ENCODE assay signal across 19 cellular contexts in genomic region chr14:105331575-105332351, GRCh38. TPM values are rescaled to one million over a fixed set of nuclear protein-coding genes. Genes with fewer than 3 reads are reported as not detected.
A peak's percentile ranks its signal among the peaks of the same experiment; 100 is the strongest.
DNase-seq lines count a peak whose midpoint lies in the region; ATAC-seq and TF ChIP-seq lines count a peak whose summit lies in the region.
"Had no signal": no experiment of that assay in that cellular context is flagged by ENCODE, and none has a peak within 500 bp of the region (broad histone marks: within the 10 kb centered on the region; RNA-seq: fewer than 3 reads in every experiment).

No MANE protein-coding gene starts in this region.

- POLR2A ChIA-PET in WTC11 (lab: Charles Lee) = no interaction called here
- POLR2A ChIA-PET in naive thymus-derived CD8-positive, alpha-beta T cell (lab: Charles Lee) = no interaction called here

- H3K4me3 ChIP-seq in BLaER1 (peak overlapping the region; percentile 32; the same call in 1 of the 2 replicates), DND-41 (ENCODE audit: low read depth in 1 of 2, low read length in 2 of 2) (no peak overlapping the region), adrenal gland (no peak overlapping the region), gastroesophageal sphincter (no peak overlapping the region)
- H3K4me3 ChIP-seq: uterus had no signal

- intact Hi-C loops in adrenal gland (cut with DNase I) = no loop called here

- H3K36me3 ChIP-seq in BLaER1 (peaks cover 26% of the 10 kb centered on the region; the same call in 1 of the 2 replicates), DND-41 (ENCODE audit: insufficient read depth, low read length) (peaks cover 6% of the 10 kb centered on the region), adrenal gland (replicated peaks in 1 of 2) (no peaks in the 10 kb centered on the region), gastroesophageal sphincter (peaks cover 0 to 9% of the 10 kb centered on the region in 2 donors)
- H3K36me3 ChIP-seq: uterus had no signal

- H3K27ac ChIP-seq in BLaER1 (peak overlapping the region; percentile 51; the same call in 1 of the 2 replicates), DND-41 (ENCODE audit: low read length) (peak overlapping the region; percentile 16; the same call in 1 of the 2 replicates), adrenal gland (peak overlapping the region in 1 of 5 donors; percentile 77), gastroesophageal sphincter (no peak overlapping the region)

- H3K79me2 ChIP-seq in DND-41 (ENCODE audit: insufficient read depth, low read length) = peaks cover 85% of the 10 kb centered on the region

- TF ChIP-seq CTCF in DND-41 (IDR thresholded peaks at IDR 0.05; ENCODE audit: borderline replicate concordance, extremely low read depth, low read length, poor library complexity, severe bottlenecking) (no peak), WTC11 (IDR thresholded peaks at IDR 0.05) (no peak), adrenal gland (IDR thresholded peaks at IDR 0.05) (no peak), gastroesophageal sphincter (IDR thresholded peaks at IDR 0.05) (no peak)

- H3K27me3 ChIP-seq in BLaER1 (no peaks in the 10 kb centered on the region), DND-41 (ENCODE audit: insufficient read depth, low read length, poor library complexity) (no peaks in the 10 kb centered on the region), adrenal gland (no peaks in the 10 kb centered on the region), gastroesophageal sphincter (no peaks in the 10 kb centered on the region)
- H3K27me3 ChIP-seq: uterus had no signal

- CTCF ChIA-PET in WTC11 (lab: Charles Lee) = interaction anchor here (1.3 kb wide), 1 partner anchor 20 kb away, joined by 3 read pairs; no protein-coding TSS in a partner anchor

- no peak overlapping the region for H2AFZ ChIP-seq in DND-41 (ENCODE audit: low read depth, low read length)

- H3K36me3 Mint-ChIP-seq in WTC11 = peaks cover 2% of the 10 kb centered on the region; the same call in 1 of the 2 replicates
- H3K36me3 Mint-ChIP-seq in naive thymus-derived CD8-positive, alpha-beta T cell = peaks cover 0 to 8% (median 0%) of the 10 kb centered on the region in 3 donors

- no peak overlapping the region for H3K4me3 Mint-ChIP-seq in WTC11
- H3K4me3 Mint-ChIP-seq in naive thymus-derived CD8-positive, alpha-beta T cell = peak overlapping the region in 8 of 10 donors; percentile 4 to 59 (median 41)
- H3K4me3 Mint-ChIP-seq: nephron progenitor cell had no signal

- WGBS in adrenal gland, 4 donors = 82 to 89% (median 87%) methylated on average over 8 of the region's 8 CpGs
- WGBS in gastroesophageal sphincter (ENCODE audit: low coverage in 1 of 2), 2 donors = 72 to 82% methylated on average over 3 to 7 of the region's 8 CpGs

- H3K27me3 Mint-ChIP-seq in WTC11 (ENCODE audit: low read depth) = no peaks in the 10 kb centered on the region
- no peaks in the 10 kb centered on the region for H3K27me3 Mint-ChIP-seq in naive thymus-derived CD8-positive, alpha-beta T cell
- H3K27me3 Mint-ChIP-seq: progenitor cell of endocrine pancreas had no signal

- TF ChIP-seq POLR2A in adrenal gland (IDR thresholded peaks at IDR 0.05) (no peak), gastroesophageal sphincter (IDR thresholded peaks at IDR 0.05) (no peak)

- H3K9ac ChIP-seq in BLaER1 (0 out of 2 replicates have a peak overlapping the region, but pooled peaks have one; percentile 13), DND-41 (ENCODE audit: low read depth, low read length) (no peak overlapping the region)

- H3K4me1 Mint-ChIP-seq in WTC11 = peaks cover 42% of the 10 kb centered on the region
- peaks cover 16 to 45% (median 34%) of the 10 kb centered on the region in 4 donors for H3K4me1 Mint-ChIP-seq in naive thymus-derived CD8-positive, alpha-beta T cell

- H4K20me1 ChIP-seq in BLaER1 = peaks cover 100% of the 10 kb centered on the region
- H4K20me1 ChIP-seq in DND-41 (ENCODE audit: insufficient read depth, low read length) = peaks cover 91% of the 10 kb centered on the region

- H3K9me3 Mint-ChIP-seq in WTC11 = no peaks in the 10 kb centered on the region
- H3K9me3 Mint-ChIP-seq in naive thymus-derived CD8-positive, alpha-beta T cell = peaks cover 0 to 1% (median 0%) of the 10 kb centered on the region in 9 donors
- H3K9me3 Mint-ChIP-seq: activated T-helper 2 cell treated with anti-CD3 and anti-CD28 coated beads, Interferon-gamma antibody, Interleukin-2, Interleukin-4, amounts not matched to agents 10 μg/mL and 5 μg/mL and 100 μg/mL, durations not matched to agents 14 hours and 24 hours and 36 hours had no signal

- DNase-seq in DND-41 (no peak), WTC11 (ENCODE audit: low spot score) (no peak), middle frontal gyrus (ENCODE audit: extremely low spot score, low spot score) (no peak), cerebellum (ENCODE audit: low spot score) (no peak), adrenal gland (no peak)
- DNase-seq in naive thymus-derived CD8-positive, alpha-beta T cell = peak in 2 of 10 donors; percentile 33 to 35
- DNase-seq: activated CD4-positive, CD25-positive, alpha-beta regulatory T cell treated with anti-CD3 and anti-CD28 coated beads, Interleukin-2, amount 50 U/mL, for 72 hours; cortex of kidney; GDM1; mesendoderm; NCI-H187; NCI-H748 treated with DMSO at 0.1 percent for 48 hours; nephron progenitor cell; SHP77; uterus had no signal

- H3K4me1 ChIP-seq in BLaER1 = peaks cover 100% of the 10 kb centered on the region
- H3K4me1 ChIP-seq in DND-41 (ENCODE audit: insufficient read depth, low read length) = no peaks in the 10 kb centered on the region
- peaks cover 31 to 50% of the 10 kb centered on the region in 2 donors for H3K4me1 ChIP-seq in adrenal gland (replicated peaks in 1 of 2)
- peaks cover 0 to 89% (median 14%) of the 10 kb centered on the region in 3 donors for H3K4me1 ChIP-seq in gastroesophageal sphincter

- H3K9me3 ChIP-seq in BLaER1 (peaks cover 13% of the 10 kb centered on the region), DND-41 (ENCODE audit: insufficient read depth, low read length, severe bottlenecking) (no peaks in the 10 kb centered on the region), adrenal gland (replicated peaks in 1 of 3) (no peaks in the 10 kb centered on the region), gastroesophageal sphincter (no peaks in the 10 kb centered on the region)
- H3K9me3 ChIP-seq: uterus had no signal

- ATAC-seq in DND-41 (ENCODE audit: insufficient read depth, low read depth) (0 out of 3 replicates have a peak, but pooled peaks have one; percentile 41), WTC11 (no peak), gastroesophageal sphincter (no peak)
- peak; percentile 49 to 73 for ATAC-seq in naive thymus-derived CD8-positive, alpha-beta T cell

- TF ChIP-seq EP300 in gastroesophageal sphincter (IDR thresholded peaks at IDR 0.05) = no peak

- H3K4me2 ChIP-seq in BLaER1 = peak overlapping the region; percentile 93
- no peak overlapping the region for H3K4me2 ChIP-seq in DND-41 (ENCODE audit: insufficient read depth, low read length)

- 0 out of 2 replicates have a peak overlapping the region, but pooled peaks have one; percentile 12 for H3K27ac Mint-ChIP-seq in WTC11
- peak overlapping the region; percentile 2 to 65 (median 6) for H3K27ac Mint-ChIP-seq in naive thymus-derived CD8-positive, alpha-beta T cell
- H3K27ac Mint-ChIP-seq: activated T-helper 2 cell treated with anti-CD3 and anti-CD28 coated beads, Interferon-gamma antibody, Interleukin-2, Interleukin-4, amounts not matched to agents 10 μg/mL and 5 μg/mL and 100 μg/mL, durations not matched to agents 14 hours and 24 hours and 36 hours; nephron progenitor cell; progenitor cell of endocrine pancreas had no signal

TF ChIP-seq in WTC11, 78 proteins besides CTCF, POLR2A, EP300 and RAD21 (continues in another document):
- TF ChIP-seq NR3C1 (CRISPR knock-in tag; conservative IDR thresholded peaks at IDR 0.05; ENCODE audit: low read depth) (no peak), RELA (CRISPR knock-in tag; IDR thresholded peaks at IDR 0.05; ENCODE audit: borderline replicate concordance) (no peak), ZNF138 (CRISPR knock-in tag; conservative IDR thresholded peaks at IDR 0.05) (no peak), ESRRA (CRISPR knock-in tag; IDR thresholded peaks at IDR 0.05; ENCODE audit: borderline replicate concordance) (no peak), PREB (CRISPR knock-in tag; IDR thresholded peaks at IDR 0.05; ENCODE audit: borderline replicate concordance) (no peak), FOXJ3 (CRISPR knock-in tag; IDR thresholded peaks at IDR 0.05; ENCODE audit: borderline replicate concordance) (no peak), ZNF396 (CRISPR knock-in tag; IDR thresholded peaks at IDR 0.05; ENCODE audit: borderline replicate concordance) (no peak), USF2 (CRISPR knock-in tag; IDR thresholded peaks at IDR 0.05) (no peak)

RNA-seq across cellular contexts. Expression of gene PACS2, which starts 17.2 kb away (rescaled TPM):
- total RNA-seq in WTC11 (2021) (90.7 to 100 TPM (median 98.0 TPM) in 3 replicates), cerebellum (97.4 TPM), adrenal gland (100 to 1,000 TPM in 3 of 8 donors, 10 to 100 TPM in 5; 39.6 to 112 (median 81.1) TPM), gastroesophageal sphincter (10 to 100 TPM; 61.5 to 91.1 (median 74.7) TPM)
- 10 to 100 TPM; 81.5 to 82.1 TPM for total RNA-seq in naive thymus-derived CD8-positive, alpha-beta T cell
- polyA plus RNA-seq in naive thymus-derived CD8-positive, alpha-beta T cell = 1 to 10 TPM; 1.7 to 6.1 (median 2.3) TPM
- 100 to 1,000 TPM in 1 of 3 donors, 10 to 100 TPM in 2; 20.4 to 221 (median 94.2) TPM for polyA plus RNA-seq in adrenal gland

RNA-seq across cellular contexts. Expression of gene BRF1, which starts 31.0 kb away (rescaled TPM):
- total RNA-seq in WTC11 (2021) = 23.9 to 26.5 TPM (median 26.4 TPM) in 3 replicates
- 10 to 100 TPM; 52.4 to 63.5 TPM for total RNA-seq in naive thymus-derived CD8-positive, alpha-beta T cell
- polyA plus RNA-seq in naive thymus-derived CD8-positive, alpha-beta T cell = 10 to 100 TPM in 1 of 3 donors, 1 to 10 TPM in 2; 7.1 to 10.9 (median 9.2) TPM
- 70.0 TPM for total RNA-seq in cerebellum
- 10 to 100 TPM; 20.0 to 96.9 (median 40.3) TPM for total RNA-seq in adrenal gland
- 10 to 100 TPM; 20.0 to 94.3 (median 35.8) TPM for polyA plus RNA-seq in adrenal gland
- total RNA-seq in gastroesophageal sphincter = 10 to 100 TPM; 25.2 to 35.6 (median 30.9) TPM

Comparison
In these comparisons a context has a peak if more than half of its experiments do, and no peak if none do; other contexts are left out.
1. H3K27ac ChIP-seq: peak in BLaER1 (single experiment) and DND-41 (single experiment); none in gastroesophageal sphincter (0 of 4).
2. ATAC-seq: peak in DND-41 (single experiment) and naive thymus-derived CD8-positive, alpha-beta T cell (2 of 2); none in WTC11 (single experiment) and gastroesophageal sphincter (single experiment).